Comparison of ENCODE assay signal across 29 cellular contexts in genomic region chr6:44559486-44560270, GRCh38.
DNase-seq lines count a peak whose midpoint lies in the region; ATAC-seq, FAIRE-seq and TF ChIP-seq lines count a peak whose summit lies in the region.
"Had no signal": no experiment of that assay in that cellular context is flagged by ENCODE, and none has a peak within 500 bp of the region (broad histone marks: within the 10 kb centered on the region; RNA-seq: fewer than 3 reads in every experiment).

No MANE protein-coding gene starts in this region.

- no peak overlapping the region for H3K4me3 ChIP-seq in coronary artery
- H3K4me3 ChIP-seq: BLaER1, lung, sigmoid colon, suprapubic skin, upper lobe of right lung had no signal

- no peak overlapping the region for H3K4me3 Mint-ChIP-seq in progenitor cell of endocrine pancreas (ENCODE audit: low read depth)
- no peak overlapping the region for H3K4me3 Mint-ChIP-seq in naive thymus-derived CD8-positive, alpha-beta T cell
- H3K4me3 Mint-ChIP-seq in activated CD4-positive, alpha-beta T cell treated with anti-CD3 and anti-CD28 coated beads for 36 hours, result no peak overlapping the region
- H3K4me3 Mint-ChIP-seq: activated B cell treated with CpG ODN at 0.5 μM for 24 hours; activated naive CD4-positive, alpha-beta T cell treated with anti-CD3 and anti-CD28 coated beads for 36 hours; activated T-cell treated with anti-CD3 and anti-CD28 coated beads, Interleukin-2, amount 50 U/mL, for 72 hours; effector memory CD8-positive, alpha-beta T cell; H9; natural killer cell treated with Interleukin-12 subunit alpha and Interleukin-12 subunit beta and Interleukin-15 and Interleukin-18, amount 100 ng/mL, for 72 hours had no signal

- peak overlapping the region; percentile 45 for H3K27ac Mint-ChIP-seq in progenitor cell of endocrine pancreas
- no peak overlapping the region for H3K27ac Mint-ChIP-seq in naive thymus-derived CD8-positive, alpha-beta T cell
- no peak overlapping the region for H3K27ac Mint-ChIP-seq in activated CD4-positive, alpha-beta T cell treated with anti-CD3 and anti-CD28 coated beads for 36 hours
- H3K27ac Mint-ChIP-seq: activated B cell treated with CpG ODN at 0.5 μM for 24 hours; activated naive CD4-positive, alpha-beta T cell treated with anti-CD3 and anti-CD28 coated beads for 36 hours; activated T-cell treated with anti-CD3 and anti-CD28 coated beads, Interleukin-2, amount 50 U/mL, for 72 hours; natural killer cell treated with Interleukin-12 subunit alpha and Interleukin-12 subunit beta and Interleukin-15 and Interleukin-18, amount 100 ng/mL, for 72 hours had no signal

- POLR2A ChIA-PET in naive thymus-derived CD8-positive, alpha-beta T cell (lab: Charles Lee), result no interaction called here
- POLR2A ChIA-PET in activated CD4-positive, alpha-beta T cell treated with anti-CD3 and anti-CD28 coated beads for 36 hours (lab: Charles Lee), result no interaction called here

- H3K27ac ChIP-seq in coronary artery, result peak overlapping the region in 1 of 2 donors; percentile 8
- H3K27ac ChIP-seq: BLaER1, suprapubic skin, upper lobe of right lung had no signal

- peaks cover 21% of the 10 kb centered on the region for H3K4me1 Mint-ChIP-seq in progenitor cell of endocrine pancreas (ENCODE audit: low read depth)
- peaks cover 6 to 13% (median 8%) of the 10 kb centered on the region in 4 donors for H3K4me1 Mint-ChIP-seq in naive thymus-derived CD8-positive, alpha-beta T cell
- peaks cover 4% of the 10 kb centered on the region for H3K4me1 Mint-ChIP-seq in activated CD4-positive, alpha-beta T cell treated with anti-CD3 and anti-CD28 coated beads for 36 hours

- H3K27me3 Mint-ChIP-seq in progenitor cell of endocrine pancreas, result peaks cover 3% of the 10 kb centered on the region
- peaks cover 17 to 37% (median 28%) of the 10 kb centered on the region in 5 donors for H3K27me3 Mint-ChIP-seq in naive thymus-derived CD8-positive, alpha-beta T cell
- H3K27me3 Mint-ChIP-seq in activated CD4-positive, alpha-beta T cell treated with anti-CD3 and anti-CD28 coated beads for 36 hours, result peaks cover 26% of the 10 kb centered on the region

- DNase-seq in HT-29 (ENCODE audit: low spot score) (peak; percentile 9), SK-MEL-5 (ENCODE audit: low read depth, low spot score) (peak; percentile 22), coronary artery (ENCODE audit: low spot score) (peak; percentile 59), progenitor cell of endocrine pancreas (ENCODE audit: low spot score, unreplicated experiment) (no peak), amniotic stem cell (lab: John Stamatoyannopoulos, UW) (no peak), HTR-8/SVneo (ENCODE audit: insufficient read length, low spot score) (no peak)
- no peak for DNase-seq in naive thymus-derived CD8-positive, alpha-beta T cell
- DNase-seq in activated CD4-positive, alpha-beta T cell treated with anti-CD3 and anti-CD28 coated beads for 36 hours, result no peak
- DNase-seq: activated B cell treated with CpG ODN at 0.5 μM for 24 hours; activated CD4-positive, alpha-beta T cell treated with anti-CD3 and anti-CD28 coated beads, Interleukin-2, amount 50 U/mL, for 4 hours; activated naive CD4-positive, alpha-beta T cell treated with anti-CD3 and anti-CD28 coated beads for 36 hours; activated T-cell treated with anti-CD3 and anti-CD28 coated beads, Interleukin-2, amount 50 U/mL, for 72 hours; cortex of kidney; effector memory CD8-positive, alpha-beta T cell; foreskin fibroblast; H9; Kasumi-1; MV-4-11; NCI-H1694; NCI-H526; sigmoid colon; SK-N-SH; stimulated activated naive CD4-positive, alpha-beta T cell; T-helper 2 cell; upper lobe of right lung had no signal

- CTCF ChIA-PET in activated CD4-positive, alpha-beta T cell treated with anti-CD3 and anti-CD28 coated beads for 36 hours (lab: Charles Lee), result interaction anchor here (0.6 to 0.8 kb wide), 2 partner anchors 17 to 84 kb away, joined by 3 to 4 read pairs; no protein-coding TSS in a partner anchor

- H3K36me3 Mint-ChIP-seq in progenitor cell of endocrine pancreas (ENCODE audit: insufficient read depth), result no peaks in the 10 kb centered on the region
- no peaks in the 10 kb centered on the region for H3K36me3 Mint-ChIP-seq in naive thymus-derived CD8-positive, alpha-beta T cell
- no peaks in the 10 kb centered on the region for H3K36me3 Mint-ChIP-seq in activated CD4-positive, alpha-beta T cell treated with anti-CD3 and anti-CD28 coated beads for 36 hours (ENCODE audit: low read depth)
- H3K36me3 Mint-ChIP-seq: natural killer cell treated with Interleukin-12 subunit alpha and Interleukin-12 subunit beta and Interleukin-15 and Interleukin-18, amount 100 ng/mL, for 72 hours had no signal

- FAIRE-seq in HTR-8/SVneo (lab: Jason Lieb, UNC), result no peak

- ATAC-seq in naive thymus-derived CD8-positive, alpha-beta T cell, result no peak
- ATAC-seq in activated CD4-positive, alpha-beta T cell treated with anti-CD3 and anti-CD28 coated beads for 36 hours, result no peak
- ATAC-seq: activated T-cell treated with anti-CD3 and anti-CD28 coated beads, Interleukin-2, amount 50 U/mL, for 72 hours; effector memory CD8-positive, alpha-beta T cell; natural killer cell treated with Interleukin-12 subunit alpha and Interleukin-12 subunit beta and Interleukin-15 and Interleukin-18, amount 100 ng/mL, for 72 hours; upper lobe of right lung had no signal

- intact Hi-C loops in activated CD4-positive, alpha-beta T cell treated with anti-CD3 and anti-CD28 coated beads for 36 hours (cut with DNase I, micrococcal nuclease), result loop anchor here in 1 of 2 experiments (10.0 kb wide), 1 partner anchor 85 kb away; no protein-coding TSS in a partner anchor

- in situ Hi-C loops in SK-MEL-5 (cut with HindIII; ENCODE audit: low pct_unique_long_range_greater_than_20kb, low sequenced_read_pairs), result no loop called here

- no peaks in the 10 kb centered on the region for H3K9me3 Mint-ChIP-seq in progenitor cell of endocrine pancreas (ENCODE audit: low read depth)
- no peaks in the 10 kb centered on the region for H3K9me3 Mint-ChIP-seq in naive thymus-derived CD8-positive, alpha-beta T cell
- H3K9me3 Mint-ChIP-seq in activated CD4-positive, alpha-beta T cell treated with anti-CD3 and anti-CD28 coated beads for 36 hours (ENCODE audit: low read depth), result no peaks in the 10 kb centered on the region
- H3K9me3 Mint-ChIP-seq: activated B cell treated with CpG ODN at 0.5 μM for 24 hours; activated naive CD4-positive, alpha-beta T cell treated with anti-CD3 and anti-CD28 coated beads for 36 hours; activated T-cell treated with anti-CD3 and anti-CD28 coated beads, Interleukin-2, amount 50 U/mL, for 72 hours; effector memory CD8-positive, alpha-beta T cell; H9; natural killer cell treated with Interleukin-12 subunit alpha and Interleukin-12 subunit beta and Interleukin-15 and Interleukin-18, amount 100 ng/mL, for 72 hours had no signal

- TF ChIP-seq CTCF in coronary artery (IDR thresholded peaks at IDR 0.05) (no peak), progenitor cell of endocrine pancreas (IDR thresholded peaks at IDR 0.05; ENCODE audit: unreplicated experiment) (no peak)

Comparison
In these comparisons a context has a peak if more than half of its experiments do, and no peak if none do; other contexts are left out.
1. DNase-seq: peak in HT-29 (single experiment), SK-MEL-5 (single experiment) and coronary artery (single experiment); none in progenitor cell of endocrine pancreas (single experiment), naive thymus-derived CD8-positive, alpha-beta T cell (0 of 10), activated CD4-positive, alpha-beta T cell treated with anti-CD3 and anti-CD28 coated beads for 36 hours (single experiment), amniotic stem cell (single experiment) and HTR-8/SVneo (single experiment).